ENCODE assay signal across 28 cellular contexts in the genomic region with DNA sequence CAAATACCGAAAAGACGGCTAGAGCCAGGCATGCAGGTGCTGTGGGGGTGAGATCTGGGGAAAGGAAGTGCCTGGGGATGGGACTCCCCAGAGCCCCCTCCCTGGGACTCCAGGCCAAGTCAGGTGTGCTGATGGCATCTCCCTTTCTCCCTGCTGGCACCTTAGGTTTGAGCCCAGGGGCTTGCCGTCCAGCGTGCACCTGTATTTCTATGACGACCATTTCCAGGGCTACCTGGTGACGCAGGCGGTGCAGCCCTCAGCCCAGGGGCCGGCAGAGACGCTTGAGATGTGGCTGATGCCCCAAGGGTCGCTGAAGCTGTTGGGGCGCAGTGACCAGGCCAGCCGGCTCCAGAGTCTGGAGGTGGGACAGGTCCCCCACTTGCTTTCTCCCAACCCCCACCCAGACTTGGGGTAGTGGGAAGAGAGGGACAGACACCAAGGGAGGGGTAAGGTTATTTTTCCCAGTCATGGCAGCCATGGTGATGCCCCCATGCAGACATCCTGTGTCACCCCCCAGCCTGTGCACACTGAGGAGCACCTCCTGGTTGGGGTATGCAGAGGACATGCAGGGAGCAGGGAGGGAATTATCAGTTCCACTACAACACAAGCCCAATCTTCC. TPM values are rescaled to one million over a fixed set of nuclear protein-coding genes. Genes with fewer than 3 reads are reported as not detected.
DNase-seq lines count a peak whose midpoint lies in the region; TF ChIP-seq lines count a peak whose summit lies in the region.
"Had no signal": no experiment of that assay in that cellular context is flagged by ENCODE, and none has a peak within 500 bp of the region (broad histone marks: within the 10 kb centered on the region; RNA-seq: fewer than 3 reads in every experiment).

No MANE protein-coding gene starts in this region.

- H3K4me1 ChIP-seq in sigmoid colon: peaks cover 0 to 10% (median 8%) of the 10 kb centered on the region in 4 donors
- H3K4me1 ChIP-seq: Caco-2, SJSA1 had no signal

- 94 to 97% methylated on average over 12 of the region's 12 CpGs for WGBS in sigmoid colon, 2 donors

- TF ChIP-seq EP300 in sigmoid colon (IDR thresholded peaks at IDR 0.05): no peak

- H3K4me3 ChIP-seq in sigmoid colon: no peak overlapping the region
- H3K4me3 ChIP-seq: GM12878, SJSA1 had no signal

- H3K27ac Mint-ChIP-seq in activated naive CD4-positive, alpha-beta T cell treated with anti-CD3 and anti-CD28 coated beads for 36 hours: peak overlapping the region; percentile 46
- no peak overlapping the region for H3K27ac Mint-ChIP-seq in activated CD4-positive, alpha-beta T cell treated with anti-CD3 and anti-CD28 coated beads, Interleukin-2, amount 10 ng/mL, durations not matched to agents 24 days and 14 days
- H3K27ac Mint-ChIP-seq: CD8-positive, alpha-beta T cell had no signal

- POLR2A ChIA-PET in RWPE1 (lab: Yijun Ruan, JAX; ENCODE audit: low non-redundant PET): no interaction called here

- no peaks in the 10 kb centered on the region for H3K27me3 Mint-ChIP-seq in activated naive CD4-positive, alpha-beta T cell treated with anti-CD3 and anti-CD28 coated beads for 36 hours (ENCODE audit: low read depth)
- no peaks in the 10 kb centered on the region for H3K27me3 Mint-ChIP-seq in activated CD4-positive, alpha-beta T cell treated with anti-CD3 and anti-CD28 coated beads, Interleukin-2, amount 10 ng/mL, durations not matched to agents 24 days and 14 days

- intact Hi-C loops in activated naive CD4-positive, alpha-beta T cell treated with anti-CD3 and anti-CD28 coated beads for 36 hours (cut with micrococcal nuclease): no loop called here
- intact Hi-C loops in sigmoid colon (cut with DNase I): no loop called here
- intact Hi-C loops in activated CD4-positive, alpha-beta T cell treated with anti-CD3 and anti-CD28 coated beads, Interleukin-2, amount 10 ng/mL, durations not matched to agents 24 days and 14 days (cut with micrococcal nuclease): no loop called here

- peak; percentile 3 for DNase-seq in activated naive CD4-positive, alpha-beta T cell treated with anti-CD3 and anti-CD28 coated beads for 36 hours
- no peak for DNase-seq in activated naive CD4-positive, alpha-beta T cell treated with Interleukin-2 at 50 U/mL for 16 hours
- DNase-seq in RWPE1 (ENCODE audit: low spot score) (no peak), islet precursor cell (peak; percentile 53), sigmoid colon (peak; percentile 46), NCI-H446 treated with DMSO at 0.1 percent for 48 hours (lab: John Stamatoyannopoulos, UW) (no peak)
- no peak for DNase-seq in stimulated activated CD4-positive, alpha-beta T cell treated with anti-CD3 and anti-CD28 coated beads, Interleukin-2, amount 100 ng/mL, for 48 hours
- no peak for DNase-seq in activated CD4-positive, alpha-beta T cell treated with anti-CD3 and anti-CD28 coated beads, Interleukin-2, amount 10 ng/mL, durations not matched to agents 24 days and 14 days
- DNase-seq: C1 segment of cervical spinal cord; DMS79; EL; GDM1; GOT3; HCEC 1CT; Karpas-422; NCI-H1092; NCI-H1436 treated with DMSO at 0.1 percent for 48 hours; NCI-H187 treated with DMSO at 0.1 percent for 48 hours; NCI-H2107; NCI-H446; NCI-H526; NCI-H82; NK-92 treated with Interleukin-12 subunit alpha and Interleukin-12 subunit beta, amount 100 ng/mL, for 24 hours; PC-3 had no signal

- H3K4me3 Mint-ChIP-seq in activated naive CD4-positive, alpha-beta T cell treated with anti-CD3 and anti-CD28 coated beads for 36 hours: no peak overlapping the region
- H3K4me3 Mint-ChIP-seq in activated CD4-positive, alpha-beta T cell treated with anti-CD3 and anti-CD28 coated beads, Interleukin-2, amount 10 ng/mL, durations not matched to agents 24 days and 14 days: no peak overlapping the region
- H3K4me3 Mint-ChIP-seq: CD8-positive, alpha-beta T cell had no signal

- no peak for TF ChIP-seq CTCF in RWPE1 (conservative IDR thresholded peaks at IDR 0.05; ENCODE audit: low read depth)
- no peak for TF ChIP-seq CTCF in sigmoid colon (IDR thresholded peaks at IDR 0.05)

- peaks cover 2% of the 10 kb centered on the region for H3K4me1 Mint-ChIP-seq in activated naive CD4-positive, alpha-beta T cell treated with anti-CD3 and anti-CD28 coated beads for 36 hours (ENCODE audit: low read depth)
- peaks cover 5% of the 10 kb centered on the region for H3K4me1 Mint-ChIP-seq in activated CD4-positive, alpha-beta T cell treated with anti-CD3 and anti-CD28 coated beads, Interleukin-2, amount 10 ng/mL, durations not matched to agents 24 days and 14 days

- no peaks in the 10 kb centered on the region for H3K9me3 ChIP-seq in sigmoid colon
- H3K9me3 ChIP-seq: Caco-2, SJSA1 had no signal

- H3K9me3 Mint-ChIP-seq in activated naive CD4-positive, alpha-beta T cell treated with anti-CD3 and anti-CD28 coated beads for 36 hours: no peaks in the 10 kb centered on the region
- H3K9me3 Mint-ChIP-seq in activated CD4-positive, alpha-beta T cell treated with anti-CD3 and anti-CD28 coated beads, Interleukin-2, amount 10 ng/mL, durations not matched to agents 24 days and 14 days: no peaks in the 10 kb centered on the region
- H3K9me3 Mint-ChIP-seq: CD8-positive, alpha-beta T cell had no signal

- no peak for TF ChIP-seq POLR2A in sigmoid colon (IDR thresholded peaks at IDR 0.05)

- no peaks in the 10 kb centered on the region for H3K27me3 ChIP-seq in sigmoid colon
- H3K27me3 ChIP-seq: SJSA1 had no signal

- H3K36me3 ChIP-seq in sigmoid colon: peaks cover 27 to 78% (median 41%) of the 10 kb centered on the region in 4 donors

- CTCF ChIA-PET in activated naive CD4-positive, alpha-beta T cell treated with anti-CD3 and anti-CD28 coated beads for 36 hours (lab: Charles Lee): no interaction called here
- CTCF ChIA-PET in RWPE1 (lab: Yijun Ruan, JAX): no interaction called here

- 0 out of 2 replicates have a peak overlapping the region, but pooled peaks have one; percentile 6 for H3K27ac ChIP-seq in RWPE1
- no peak overlapping the region for H3K27ac ChIP-seq in sigmoid colon
- H3K27ac ChIP-seq: SJSA1 had no signal

- peaks cover 10% of the 10 kb centered on the region for H3K36me3 Mint-ChIP-seq in activated naive CD4-positive, alpha-beta T cell treated with anti-CD3 and anti-CD28 coated beads for 36 hours (ENCODE audit: low read depth)
- peaks cover 36% of the 10 kb centered on the region for H3K36me3 Mint-ChIP-seq in activated CD4-positive, alpha-beta T cell treated with anti-CD3 and anti-CD28 coated beads, Interleukin-2, amount 10 ng/mL, durations not matched to agents 24 days and 14 days (ENCODE audit: low read depth)

RNA-seq across cellular contexts. Expression of gene XYLT2, which starts 11.1 kb away (rescaled TPM):
- total RNA-seq in activated naive CD4-positive, alpha-beta T cell treated with anti-CD3 and anti-CD28 coated beads for 36 hours: 10 to 100 TPM; 21.1 to 21.8 TPM
- 10 to 100 TPM; 16.2 to 27.4 (median 18.3) TPM for total RNA-seq in sigmoid colon
- 10 to 100 TPM in 1 of 3 donors, 1 to 10 TPM in 2; 1.8 to 14.5 (median 2.5) TPM for polyA plus RNA-seq in sigmoid colon
- 65.3 and 66.5 TPM in 2 replicates for total RNA-seq in activated CD4-positive, alpha-beta T cell treated with anti-CD3 and anti-CD28 coated beads, Interleukin-2, amount 10 ng/mL, durations not matched to agents 24 days and 14 days

RNA-seq across cellular contexts. Expression of gene MRPL27, which starts 16.0 kb away (rescaled TPM):
- 10 to 100 TPM; 55.1 to 58.2 TPM for total RNA-seq in activated naive CD4-positive, alpha-beta T cell treated with anti-CD3 and anti-CD28 coated beads for 36 hours
- total RNA-seq in sigmoid colon: 10 to 100 TPM; 64.0 to 94.6 (median 75.6) TPM
- 100 to 1,000 TPM; 151 to 234 (median 220) TPM for polyA plus RNA-seq in sigmoid colon
- 80.5 and 83.3 TPM in 2 replicates for total RNA-seq in activated CD4-positive, alpha-beta T cell treated with anti-CD3 and anti-CD28 coated beads, Interleukin-2, amount 10 ng/mL, durations not matched to agents 24 days and 14 days

RNA-seq across cellular contexts. Expression of gene EME1, which starts 16.0 kb away (rescaled TPM):
- 10 to 100 TPM; 68.9 to 69.8 TPM for total RNA-seq in activated naive CD4-positive, alpha-beta T cell treated with anti-CD3 and anti-CD28 coated beads for 36 hours
- total RNA-seq in sigmoid colon: under 1 TPM in 1 of 4 donors, not detected in 3; 0.36 TPM
- polyA plus RNA-seq in sigmoid colon: 1 to 10 TPM in 2 of 3 donors, not detected in 1; 1.2 to 3.5 TPM
- 30.7 and 35.4 TPM in 2 replicates for total RNA-seq in activated CD4-positive, alpha-beta T cell treated with anti-CD3 and anti-CD28 coated beads, Interleukin-2, amount 10 ng/mL, durations not matched to agents 24 days and 14 days

RNA-seq across cellular contexts. Expression of gene LRRC59, which starts 40.3 kb away (rescaled TPM):
- 10 to 100 TPM; 48.1 to 50.1 TPM for total RNA-seq in activated naive CD4-positive, alpha-beta T cell treated with anti-CD3 and anti-CD28 coated beads for 36 hours
- total RNA-seq in sigmoid colon: 10 to 100 TPM; 32.4 to 38.8 (median 35.2) TPM
- 100 to 1,000 TPM in 1 of 3 donors, 10 to 100 TPM in 2; 78.1 to 116 (median 84.6) TPM for polyA plus RNA-seq in sigmoid colon
- 113 and 117 TPM in 2 replicates for total RNA-seq in activated CD4-positive, alpha-beta T cell treated with anti-CD3 and anti-CD28 coated beads, Interleukin-2, amount 10 ng/mL, durations not matched to agents 24 days and 14 days

Comparison
In these comparisons a context has a peak if more than half of its experiments do, and no peak if none do; other contexts are left out.
1. DNase-seq: peak in activated naive CD4-positive, alpha-beta T cell treated with anti-CD3 and anti-CD28 coated beads for 36 hours (single experiment), islet precursor cell (single experiment) and sigmoid colon (single experiment); none in activated naive CD4-positive, alpha-beta T cell treated with Interleukin-2 at 50 U/mL for 16 hours (single experiment), RWPE1 (single experiment), stimulated activated CD4-positive, alpha-beta T cell treated with anti-CD3 and anti-CD28 coated beads, Interleukin-2, amount 100 ng/mL, for 48 hours (0 of 2), activated CD4-positive, alpha-beta T cell treated with anti-CD3 and anti-CD28 coated beads, Interleukin-2, amount 10 ng/mL, durations not matched to agents 24 days and 14 days (single experiment) and NCI-H446 treated with DMSO at 0.1 percent for 48 hours (single experiment).
2. RNA of gene EME1, which starts 16.0 kb away (total RNA-seq): 68.9 to 69.8 TPM in activated naive CD4-positive, alpha-beta T cell treated with anti-CD3 and anti-CD28 coated beads for 36 hours and 30.7 to 35.4 TPM in activated CD4-positive, alpha-beta T cell treated with anti-CD3 and anti-CD28 coated beads, Interleukin-2, amount 10 ng/mL, durations not matched to agents 24 days and 14 days; 0.36 TPM in sigmoid colon; every median in the first group is over 10 times any median in the second.